9 cellular contexts compared by ENCODE assay signal in the genomic region with DNA sequence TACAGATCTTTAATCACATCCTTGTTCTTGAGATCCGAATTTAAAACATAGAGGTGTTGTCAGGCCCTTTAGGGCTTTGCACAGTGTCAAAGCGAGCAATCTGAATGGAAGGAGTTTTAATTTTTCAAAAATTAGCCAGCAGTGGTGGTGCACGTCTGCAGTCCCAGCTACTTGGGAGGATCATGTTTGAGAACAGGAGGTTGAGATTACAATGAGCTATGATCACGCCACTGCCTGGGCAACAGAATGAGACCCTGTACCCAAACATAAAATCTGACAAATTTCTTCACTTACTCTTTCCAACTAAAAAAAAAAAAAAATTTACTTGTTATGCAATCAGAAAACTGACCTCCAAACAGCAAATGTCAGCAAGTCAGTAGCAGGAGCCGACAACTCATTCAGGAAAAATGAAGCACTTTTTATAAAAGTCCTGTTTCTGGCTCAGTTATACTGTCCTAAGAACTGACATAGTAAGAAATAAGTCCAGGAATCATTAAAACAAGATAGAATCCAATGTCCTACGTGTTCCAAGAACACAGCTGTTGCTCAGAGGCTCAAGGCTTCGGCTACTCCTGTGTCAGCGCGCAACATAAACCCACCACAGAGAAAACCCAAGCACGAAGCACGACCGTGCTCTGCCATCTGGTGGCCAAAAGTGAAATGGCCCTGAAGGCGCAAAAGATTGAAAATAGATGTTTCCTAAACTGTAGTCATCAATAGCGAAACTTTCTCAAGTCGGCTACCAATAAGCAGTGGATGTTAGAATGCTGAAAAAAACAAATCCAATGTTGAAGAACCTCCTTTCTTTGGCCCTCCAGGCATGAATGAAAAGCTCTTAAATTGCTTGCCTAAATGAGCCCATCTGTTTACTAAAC.
DNase-seq lines count a peak whose midpoint lies in the region; ATAC-seq and TF ChIP-seq lines count a peak whose summit lies in the region.
"Had no signal": no experiment of that assay in that cellular context is flagged by ENCODE, and none has a peak within 500 bp of the region (broad histone marks: within the 10 kb centered on the region; RNA-seq: fewer than 3 reads in every experiment).

No MANE protein-coding gene starts in this region.

- H3K4me3 Mint-ChIP-seq in nephron: no peak overlapping the region
- H3K4me3 Mint-ChIP-seq: dendritic cell treated with granulocyte-macrophage colony-stimulating factor and Interleukin-4, amounts not matched to agents 40 ng/mL and 50 ng/mL, for 4 days had no signal

- H3K27ac ChIP-seq in stomach smooth muscle (ENCODE audit: low read length): no peak overlapping the region

- no peaks in the 10 kb centered on the region for H3K36me3 ChIP-seq in stomach smooth muscle (ENCODE audit: control insufficient read depth in 2 of 2, insufficient read depth in 2 of 2, low read length in 2 of 2)

- ATAC-seq in GM19372 (IDR thresholded peaks at IDR 0.05; ENCODE audit: low read depth, unreplicated experiment) (peak; percentile 91), HG03521 (IDR thresholded peaks at IDR 0.05; ENCODE audit: unreplicated experiment) (peak; percentile 82)

- H3K36me3 Mint-ChIP-seq in nephron (ENCODE audit: low read depth): no peaks in the 10 kb centered on the region

- H3K9me3 Mint-ChIP-seq in nephron: peaks cover 12% of the 10 kb centered on the region

- TF ChIP-seq CTCF in nephron (IDR thresholded peaks at IDR 0.05; ENCODE audit: unreplicated experiment in 3 of 3): peak; percentile 88 to 96 (median 96)

- peaks cover 4% of the 10 kb centered on the region for H3K4me1 ChIP-seq in stomach smooth muscle (ENCODE audit: control insufficient read depth, insufficient read depth, low read length)

- H3K27ac Mint-ChIP-seq in nephron: peak overlapping the region in 2 of 3 experiments; percentile 79 to 81
- H3K27ac Mint-ChIP-seq: dendritic cell treated with granulocyte-macrophage colony-stimulating factor and Interleukin-4, amounts not matched to agents 40 ng/mL and 50 ng/mL, for 4 days had no signal

- peaks cover 12% of the 10 kb centered on the region for H3K4me1 Mint-ChIP-seq in nephron

- peak; percentile 35 for DNase-seq in COR-L47 (lab: John Stamatoyannopoulos, UW)
- peak; percentile 47 for DNase-seq in NOMO-1 treated with DMSO at 0.1 percent for 48 hours (lab: John Stamatoyannopoulos, UW; ENCODE audit: unreplicated experiment)
- peak; percentile 79 for DNase-seq in activated CD8-positive, alpha-beta memory T cell treated with anti-CD3 and anti-CD28 coated beads, Interleukin-2, amount 50 U/mL, for 48 hours
- DNase-seq in erythroblast (lab: John Stamatoyannopoulos, UW): peak; percentile 28 to 52

- H3K9me3 ChIP-seq in stomach smooth muscle (ENCODE audit: control insufficient read depth in 2 of 2, low read length in 2 of 2): no peaks in the 10 kb centered on the region

- no peak for TF ChIP-seq POLR2A in erythroblast (IDR thresholded peaks at IDR 0.05; ENCODE audit: low read length)

- H3K27me3 Mint-ChIP-seq in nephron (ENCODE audit: low read depth): peaks cover 22% of the 10 kb centered on the region

- no peaks in the 10 kb centered on the region for H3K27me3 ChIP-seq in stomach smooth muscle (ENCODE audit: control insufficient read depth in 1 of 2, insufficient read depth in 2 of 2, low read length in 2 of 2)

- peak overlapping the region; percentile 10 to 56 for H3K4me3 ChIP-seq in stomach smooth muscle (ENCODE audit: low read length in 2 of 2)

- peak overlapping the region; percentile 1 to 45 for H3K9ac ChIP-seq in stomach smooth muscle (ENCODE audit: low read length in 2 of 2)
